ENCODE assay signal across 22 cellular contexts in the genomic region with DNA sequence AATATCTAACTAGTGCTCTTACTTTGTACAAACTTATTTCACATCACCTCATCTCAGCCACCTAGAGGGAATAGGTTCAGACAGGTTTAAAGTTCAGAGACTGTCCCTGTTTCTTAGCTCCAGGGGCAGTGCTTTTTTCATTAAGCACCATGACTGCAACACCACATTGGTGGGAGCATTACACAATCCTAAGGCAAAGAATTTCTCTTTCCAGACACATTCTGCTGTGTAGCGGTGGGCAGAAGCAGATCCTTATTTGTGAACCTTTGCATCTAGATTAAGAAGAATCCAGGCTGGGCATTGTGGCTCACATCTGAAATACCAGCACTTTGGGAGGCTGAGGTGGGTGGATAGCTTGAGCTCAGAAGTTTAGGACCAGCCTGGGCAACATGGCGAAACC. TPM values are rescaled to one million over a fixed set of nuclear protein-coding genes. Genes with fewer than 3 reads are reported as not detected.
"Had no signal": no experiment of that assay in that cellular context is flagged by ENCODE, and none has a peak within 500 bp of the region (broad histone marks: within the 10 kb centered on the region; RNA-seq: fewer than 3 reads in every experiment).

No MANE protein-coding gene starts in this region.

- H3K27ac ChIP-seq: dorsolateral prefrontal cortex, epithelial cell of prostate, gastrocnemius medialis, neutrophil, pancreas, right atrium auricular region, skin epidermis, spleen, suprapubic skin, vagina had no signal

- H3K36me3 ChIP-seq: gastrocnemius medialis, neutrophil, pancreas, right atrium auricular region, spleen, suprapubic skin, vagina had no signal

- H3K4me3 ChIP-seq: dorsolateral prefrontal cortex, gastrocnemius medialis, lung, mucosa of descending colon, pancreas, right atrium auricular region, skin epidermis, spleen, suprapubic skin, vagina had no signal

- H3K4me1 ChIP-seq: gastrocnemius medialis, pancreas, right atrium auricular region, spleen, suprapubic skin, vagina had no signal

- H3K27me3 ChIP-seq: dorsolateral prefrontal cortex, gastrocnemius medialis, neutrophil, pancreas, right atrium auricular region, spleen, suprapubic skin, vagina had no signal

- H3K9me3 ChIP-seq: gastrocnemius medialis, mucosa of descending colon, neutrophil, pancreas, right atrium auricular region, spleen, suprapubic skin, vagina had no signal

- DNase-seq: dorsolateral prefrontal cortex; effector CD4-positive, alpha-beta T cell; foreskin fibroblast; gastrocnemius medialis; head of caudate nucleus; kidney; mucosa of descending colon; naive B cell; pancreas; spleen; stimulated activated CD8-positive, alpha-beta memory T cell treated with anti-CD3 and anti-CD28 coated beads, Interleukin-4, amount 100 ng/mL, for 48 hours; stimulated activated naive CD4-positive, alpha-beta T cell; stimulated activated naive CD8-positive, alpha-beta T cell treated with anti-CD3 and anti-CD28 coated beads, Interleukin-15, amount 100 ng/mL, for 72 hours; trophoblast cell had no signal

RNA-seq across cellular contexts. Expression of gene LCA5L, which starts 16.1 kb away (rescaled TPM):
- total RNA-seq: natural killer cell treated with Interleukin-12 subunit alpha and Interleukin-12 subunit beta and Interleukin-15 and Interleukin-18, amount 100 ng/mL, for 72 hours; vagina had no signal
